In genomic region chr12:6323995-6324711, GRCh38 we compare ENCODE assay signal across 9 cellular contexts. TPM values are rescaled to one million over a fixed set of nuclear protein-coding genes. Genes with fewer than 3 reads are reported as not detected.
DNase-seq lines count a peak whose midpoint lies in the region; ATAC-seq, FAIRE-seq and TF ChIP-seq lines count a peak whose summit lies in the region.
"Had no signal": no experiment of that assay in that cellular context is flagged by ENCODE, and none has a peak within 500 bp of the region (broad histone marks: within the 10 kb centered on the region; RNA-seq: fewer than 3 reads in every experiment).

No MANE protein-coding gene starts in this region.

- intact Hi-C loops in kidney (cut with DNase I): no loop called here

- TF ChIP-seq POLR2A in suprapubic skin (IDR thresholded peaks at IDR 0.05): no peak

- H3K36me3 Mint-ChIP-seq in activated naive CD8-positive, alpha-beta T cell treated with anti-CD3 and anti-CD28 coated beads, Interleukin-2, amount 50 U/mL, for 24 hours (ENCODE audit: low read depth): no peaks in the 10 kb centered on the region

- peaks cover 0 to 14% of the 10 kb centered on the region in 2 donors for H3K36me3 ChIP-seq in kidney (ENCODE audit: control insufficient read depth in 1 of 2, insufficient read depth in 2 of 2, low read length in 2 of 2)
- H3K36me3 ChIP-seq in suprapubic skin: peaks cover 14% of the 10 kb centered on the region

- H3K9me3 ChIP-seq in kidney (ENCODE audit: control insufficient read depth in 1 of 2, low read length in 2 of 2) (no peaks in the 10 kb centered on the region), suprapubic skin (no peaks in the 10 kb centered on the region)

- DNase-seq in activated CD8-positive, alpha-beta memory T cell treated with anti-CD3 and anti-CD28 coated beads for 24 hours: peak; percentile 56
- no peak for DNase-seq in activated CD8-positive, alpha-beta memory T cell treated with anti-CD3 and anti-CD28 coated beads, Interleukin-2, amount 50 U/mL, for 4 hours
- DNase-seq in activated naive CD8-positive, alpha-beta T cell treated with anti-CD3 and anti-CD28 coated beads, Interleukin-2, amount 50 U/mL, for 24 hours: no peak
- DNase-seq in kidney (no peak), suprapubic skin (ENCODE audit: low spot score in 2 of 2) (no peak), MV-4-11 (lab: John Stamatoyannopoulos, UW) (no peak), UCSD-AML1 (lab: John Stamatoyannopoulos, UW; ENCODE audit: unreplicated experiment) (no peak)
- no peak for DNase-seq in central memory CD4-positive, alpha-beta T cell
- DNase-seq: NCI-H748 treated with DMSO at 0.1 percent for 48 hours had no signal

- H3K4me1 Mint-ChIP-seq in activated naive CD8-positive, alpha-beta T cell treated with anti-CD3 and anti-CD28 coated beads, Interleukin-2, amount 50 U/mL, for 24 hours: peaks cover 52% of the 10 kb centered on the region

- TF ChIP-seq EP300 in suprapubic skin (IDR thresholded peaks at IDR 0.05): no peak

- H3K27me3 ChIP-seq in suprapubic skin: no peaks in the 10 kb centered on the region

- H3K27ac Mint-ChIP-seq in activated naive CD8-positive, alpha-beta T cell treated with anti-CD3 and anti-CD28 coated beads, Interleukin-2, amount 50 U/mL, for 24 hours: peak overlapping the region; percentile 92

- no peak for FAIRE-seq in kidney (lab: Jason Lieb, UNC)

- peak overlapping the region; percentile 65 for H3K4me3 Mint-ChIP-seq in activated naive CD8-positive, alpha-beta T cell treated with anti-CD3 and anti-CD28 coated beads, Interleukin-2, amount 50 U/mL, for 24 hours

- no peak for TF ChIP-seq CTCF in kidney (IDR thresholded peaks at IDR 0.05; ENCODE audit: borderline replicate concordance, extremely low read depth, insufficient read depth)
- TF ChIP-seq CTCF in suprapubic skin (IDR thresholded peaks at IDR 0.05): no peak

- H3K4me1 ChIP-seq in kidney (ENCODE audit: control insufficient read depth in 1 of 2, insufficient read depth in 1 of 2, low read depth in 1 of 2, low read length in 2 of 2) (peaks cover 25 to 38% of the 10 kb centered on the region in 2 donors), suprapubic skin (peaks cover 63% of the 10 kb centered on the region)

- no peak for ATAC-seq in activated naive CD8-positive, alpha-beta T cell treated with anti-CD3 and anti-CD28 coated beads, Interleukin-2, amount 50 U/mL, for 24 hours

- no peaks in the 10 kb centered on the region for H3K9me3 Mint-ChIP-seq in activated naive CD8-positive, alpha-beta T cell treated with anti-CD3 and anti-CD28 coated beads, Interleukin-2, amount 50 U/mL, for 24 hours

- H3K27ac ChIP-seq in kidney (ENCODE audit: low read depth in 2 of 2, low read length in 2 of 2) (peak overlapping the region; percentile 79 to 88), suprapubic skin (peak overlapping the region; percentile 80)

- WGBS in suprapubic skin: 39% methylated on average over 18 of the region's 19 CpGs

- no peak overlapping the region for H3K4me3 ChIP-seq in kidney (ENCODE audit: low read length in 2 of 2)
- H3K4me3 ChIP-seq in suprapubic skin: peak overlapping the region; percentile 1

- peak overlapping the region in 1 of 2 donors; percentile 37 for H3K9ac ChIP-seq in kidney (ENCODE audit: low read length in 2 of 2)

- peaks cover 1% of the 10 kb centered on the region for H3K27me3 Mint-ChIP-seq in activated naive CD8-positive, alpha-beta T cell treated with anti-CD3 and anti-CD28 coated beads, Interleukin-2, amount 50 U/mL, for 24 hours

RNA-seq across cellular contexts. Expression of gene PLEKHG6, which starts 13.7 kb away (rescaled TPM):
- 2.5 TPM for total RNA-seq in kidney
- 2.9 TPM for polyA plus RNA-seq in kidney (ENCODE audit: insufficient read depth, low read depth, low replicate concordance)
- total RNA-seq in suprapubic skin: 10 to 100 TPM; 12.4 to 29.9 (median 27.8) TPM

RNA-seq across cellular contexts. Expression of gene TNFRSF1A, which starts 17.7 kb away (rescaled TPM):
- total RNA-seq in kidney: 186 TPM
- 99.6 TPM for polyA plus RNA-seq in kidney (ENCODE audit: insufficient read depth, low read depth, low replicate concordance)
- total RNA-seq in suprapubic skin: 100 to 1,000 TPM; 276 to 352 (median 281) TPM

RNA-seq across cellular contexts. Expression of gene SCNN1A, which starts 51.2 kb away (rescaled TPM):
- total RNA-seq in kidney (452 TPM), suprapubic skin (100 to 1,000 TPM in 1 of 4 donors, 10 to 100 TPM in 3; 74.2 to 143 (median 93.7) TPM)
- 225 TPM for polyA plus RNA-seq in kidney (ENCODE audit: insufficient read depth, low read depth, low replicate concordance)

RNA-seq across cellular contexts. Expression of gene LTBR, which starts 59.8 kb away (rescaled TPM):
- total RNA-seq in kidney (114 TPM), suprapubic skin (100 to 1,000 TPM; 157 to 297 (median 204) TPM)
- polyA plus RNA-seq in kidney (ENCODE audit: insufficient read depth, low read depth, low replicate concordance): 77.8 TPM
